8 cellular contexts compared by ENCODE assay signal in genomic region chr19:4732680-4733114, GRCh38. TPM values are rescaled to one million over a fixed set of nuclear protein-coding genes. Genes with fewer than 3 reads are reported as not detected.
DNase-seq lines count a peak whose midpoint lies in the region; ATAC-seq, FAIRE-seq and TF ChIP-seq lines count a peak whose summit lies in the region.

No MANE protein-coding gene starts in this region.

- H3K27ac Mint-ChIP-seq in activated CD8-positive, alpha-beta T cell treated with anti-CD3 and anti-CD28 coated beads for 36 hours = no peak overlapping the region

- H3K27me3 ChIP-seq in endothelial cell of umbilical vein (ENCODE audit: control insufficient read depth in 2 of 2, insufficient read depth in 2 of 2, low read length in 2 of 2) = no peaks in the 10 kb centered on the region
- H3K27me3 ChIP-seq in muscle layer of duodenum (ENCODE audit: low read depth, low read length) = no peaks in the 10 kb centered on the region

- H3K36me3 ChIP-seq in endothelial cell of umbilical vein (ENCODE audit: control insufficient read depth in 2 of 2, extremely low read depth in 1 of 2, insufficient read depth in 2 of 2, low read length in 2 of 2) = no peaks in the 10 kb centered on the region
- H3K36me3 ChIP-seq in muscle layer of duodenum (ENCODE audit: control insufficient read depth in 1 of 2, insufficient read depth in 2 of 2, low read length in 2 of 2) = no peaks in the 10 kb centered on the region

- CTCF ChIA-PET in activated CD8-positive, alpha-beta T cell treated with anti-CD3 and anti-CD28 coated beads for 36 hours (lab: Charles Lee) = interaction anchor here (0.6 to 7.4 kb wide), 13 partner anchors 8 to 684 kb away, joined by 3 to 106 read pairs (median 3); partner anchors contain the start of gene FEM1A
- CTCF ChIA-PET in endothelial cell of umbilical vein (lab: Charles Lee) = interaction anchor here (1.1 to 16.2 kb wide), 7 partner anchors 52 to 179 kb away, joined by 3 to 362 read pairs (median 6); partner anchors contain the start of gene FEM1A

- H3K4me2 ChIP-seq in endothelial cell of umbilical vein (ENCODE audit: insufficient read depth, low read length) = no peak overlapping the region

- H3K4me1 Mint-ChIP-seq in activated CD8-positive, alpha-beta T cell treated with anti-CD3 and anti-CD28 coated beads for 36 hours (ENCODE audit: low read depth) = peaks cover 5% of the 10 kb centered on the region

- ATAC-seq in activated CD8-positive, alpha-beta T cell treated with anti-CD3 and anti-CD28 coated beads for 36 hours = peak; percentile 90
- no peak for ATAC-seq in GM18505 (IDR thresholded peaks at IDR 0.05; ENCODE audit: unreplicated experiment)

- no peaks in the 10 kb centered on the region for H3K79me2 ChIP-seq in endothelial cell of umbilical vein (ENCODE audit: control insufficient read depth, insufficient read depth, low read length)

- no TSS peak for BruUV-seq in endothelial cell of umbilical vein (replicated peaks; lab: Mats Ljungman, UMichigan)

- dilution Hi-C loops in endothelial cell of umbilical vein (cut with MboI; ENCODE audit: extremely low pct_ligation_motif_present, low sequenced_read_pairs) = no loop called here

- H3K4me3 Mint-ChIP-seq in activated CD8-positive, alpha-beta T cell treated with anti-CD3 and anti-CD28 coated beads for 36 hours = peak overlapping the region; percentile 9

- no peaks in the 10 kb centered on the region for H3K9me1 ChIP-seq in endothelial cell of umbilical vein (replicated peaks; ENCODE audit: control insufficient read depth, extremely low read depth, insufficient read depth, low read length)

- H3K4me3 ChIP-seq in endothelial cell of umbilical vein (replicated peaks in 1 of 3; ENCODE audit: insufficient read depth in 1 of 3, low read depth in 1 of 3, low read length in 3 of 3) = no peak overlapping the region
- H3K4me3 ChIP-seq in muscle layer of duodenum (ENCODE audit: low read depth in 1 of 2, low read length in 2 of 2) = peak overlapping the region; percentile 11 to 19

- H4K20me1 ChIP-seq in endothelial cell of umbilical vein (replicated peaks; ENCODE audit: control insufficient read depth, extremely low read depth, insufficient read depth, low read length) = no peaks in the 10 kb centered on the region

- H3K9me3 ChIP-seq in endothelial cell of umbilical vein (replicated peaks; ENCODE audit: control insufficient read depth, insufficient read depth, low read length) (no peaks in the 10 kb centered on the region), muscle layer of duodenum (ENCODE audit: control insufficient read depth in 1 of 2, low read length in 2 of 2) (no peaks in the 10 kb centered on the region)

- H3K4me1 ChIP-seq in endothelial cell of umbilical vein (ENCODE audit: control insufficient read depth, extremely low read depth, insufficient read depth, low read length) (no peaks in the 10 kb centered on the region), muscle layer of duodenum (ENCODE audit: control insufficient read depth in 1 of 2, insufficient read depth in 2 of 2, low read length in 2 of 2) (no peaks in the 10 kb centered on the region)

- no peak overlapping the region for H2AFZ ChIP-seq in endothelial cell of umbilical vein (ENCODE audit: low read depth, low read length)

- H3K27ac ChIP-seq in endothelial cell of umbilical vein (ENCODE audit: insufficient read depth, low read depth, low read length) (no peak overlapping the region), muscle layer of duodenum (ENCODE audit: low read length) (no peak overlapping the region)

- DNase-seq in CD1c-positive myeloid dendritic cell (ENCODE audit: extremely low spot score) (peak; percentile 65), HPDE6-E6E7 (ENCODE audit: extremely low spot score) (peak; percentile 71), NCI-H82 (lab: John Stamatoyannopoulos, UW) (peak; percentile 83), endothelial cell of umbilical vein (ENCODE audit: low read depth, low spot score) (peak; percentile 48), superior temporal gyrus (ENCODE audit: extremely low spot score) (peak; percentile 70)
- DNase-seq in activated CD8-positive, alpha-beta T cell treated with anti-CD3 and anti-CD28 coated beads for 36 hours = peak; percentile 67

- H3K36me3 Mint-ChIP-seq in activated CD8-positive, alpha-beta T cell treated with anti-CD3 and anti-CD28 coated beads for 36 hours (ENCODE audit: low read depth) = no peaks in the 10 kb centered on the region

- H3K9ac ChIP-seq in endothelial cell of umbilical vein (replicated peaks; ENCODE audit: extremely low read depth, insufficient read depth, low read length) = no peak overlapping the region

- peak; percentile 77 for FAIRE-seq in endothelial cell of umbilical vein (lab: Jason Lieb, UNC)

- intact Hi-C loops in activated CD8-positive, alpha-beta T cell treated with anti-CD3 and anti-CD28 coated beads for 36 hours (cut with micrococcal nuclease) = loop anchor here (2.0 kb wide), 1 partner anchor 58 kb away; the partner anchor contains the start of gene FEM1A
- intact Hi-C loops in endothelial cell of umbilical vein (cut with micrococcal nuclease) = loop anchor here (1.0 to 10.0 kb wide), 3 partner anchors 59 to 182 kb away; partner anchors contain the start of gene FEM1A

- H3K27me3 Mint-ChIP-seq in activated CD8-positive, alpha-beta T cell treated with anti-CD3 and anti-CD28 coated beads for 36 hours = no peaks in the 10 kb centered on the region

- peak; percentile 84 for TF ChIP-seq CTCF in activated CD8-positive, alpha-beta T cell treated with anti-CD3 and anti-CD28 coated beads for 36 hours (IDR thresholded peaks at IDR 0.05)
- TF ChIP-seq CTCF in endothelial cell of umbilical vein (IDR thresholded peaks at IDR 0.05; ENCODE audit: extremely low read depth in 1 of 2, insufficient read depth in 1 of 2, low read depth in 1 of 2, low read length in 2 of 2) = peak; percentile 44 to 74

- TF ChIP-seq POLR2A in endothelial cell of umbilical vein (IDR thresholded peaks at IDR 0.05; ENCODE audit: low read depth, low read length) (no peak), GM18505 (IDR thresholded peaks at IDR 0.05; ENCODE audit: borderline replicate concordance, extremely low read depth, insufficient read depth, insufficient read length) (no peak)

- H3K9me3 Mint-ChIP-seq in activated CD8-positive, alpha-beta T cell treated with anti-CD3 and anti-CD28 coated beads for 36 hours = no peaks in the 10 kb centered on the region

- POLR2A ChIA-PET in activated CD8-positive, alpha-beta T cell treated with anti-CD3 and anti-CD28 coated beads for 36 hours (lab: Charles Lee) = interaction anchor here (1.0 kb wide), 1 partner anchor 58 kb away, joined by 3 read pairs; no protein-coding TSS in a partner anchor
- POLR2A ChIA-PET in endothelial cell of umbilical vein (lab: Charles Lee) = interaction anchor here (0.8 kb wide), 1 partner anchor 59 kb away, joined by 3 read pairs; the partner anchor contains the start of gene FEM1A

TF ChIP-seq in endothelial cell of umbilical vein, 7 proteins besides CTCF, POLR2A, EP300 and RAD21:
- TF ChIP-seq MAX (IDR thresholded peaks at IDR 0.05; ENCODE audit: insufficient read depth, insufficient read length) (no peak), FOS (IDR thresholded peaks at IDR 0.05; ENCODE audit: borderline replicate concordance, insufficient read depth, low read length) (no peak), EZH2 (IDR thresholded peaks at IDR 0.05; ENCODE audit: borderline replicate concordance, low read depth, low read length, severe bottlenecking) (no peak), JUN (IDR thresholded peaks at IDR 0.05; ENCODE audit: borderline replicate concordance, insufficient read depth, insufficient read length, low read depth) (no peak), GATA2 (IDR thresholded peaks at IDR 0.05; ENCODE audit: insufficient read depth, insufficient read length, low read depth, low read length) (no peak), POLR2AphosphoS5 (IDR thresholded peaks at IDR 0.05; ENCODE audit: insufficient read depth, low read depth, low read length) (no peak), MYC (IDR thresholded peaks at IDR 0.05; ENCODE audit: low read depth, low read length) (no peak)

RNA-seq across cellular contexts. Expression of gene DPP9, which starts 9.1 kb away (rescaled TPM):
- total RNA-seq in activated CD8-positive, alpha-beta T cell treated with anti-CD3 and anti-CD28 coated beads for 36 hours = 10 to 100 TPM; 60.4 to 64.0 TPM
- 87.6 and 98.0 TPM in 2 replicates for total RNA-seq in endothelial cell of umbilical vein
- 31.5 and 38.3 TPM in 2 replicates for polyA plus RNA-seq in endothelial cell of umbilical vein
- 20.3 TPM in 2 replicates for polyA plus RNA-seq in endothelial cell of umbilical vein (2011; cell fraction: cytosol; rRNA removed)
- 34.8 and 37.6 TPM in 2 replicates for polyA plus RNA-seq in endothelial cell of umbilical vein (2011; cell fraction: nucleus; rRNA removed)
- 52.3 and 53.6 TPM in 2 replicates for polyA plus RNA-seq in endothelial cell of umbilical vein (2012)
- polyA minus RNA-seq in endothelial cell of umbilical vein = 17.5 and 24.7 TPM in 2 replicates
- 17.6 TPM for polyA minus RNA-seq in endothelial cell of umbilical vein (2011; cell fraction: cytosol; rRNA and poly(A)+ RNA removed)
- 25.6 and 54.2 TPM in 2 replicates for polyA minus RNA-seq in endothelial cell of umbilical vein (2011; cell fraction: nucleus; rRNA and poly(A)+ RNA removed)

RNA-seq across cellular contexts. Expression of gene FEM1A, which starts 58.8 kb away (rescaled TPM):
- total RNA-seq in activated CD8-positive, alpha-beta T cell treated with anti-CD3 and anti-CD28 coated beads for 36 hours = 10 to 100 TPM; 11.4 TPM
- 11.4 TPM in 2 replicates for total RNA-seq in endothelial cell of umbilical vein
- 5.1 and 5.9 TPM in 2 replicates for polyA plus RNA-seq in endothelial cell of umbilical vein
- 4.1 and 5.3 TPM in 2 replicates for polyA plus RNA-seq in endothelial cell of umbilical vein (2011; cell fraction: cytosol; rRNA removed)
- polyA plus RNA-seq in endothelial cell of umbilical vein (2011; cell fraction: nucleus; rRNA removed) = 3.6 and 4.0 TPM in 2 replicates
- 0.67 and 0.91 TPM in 2 replicates for polyA plus RNA-seq in endothelial cell of umbilical vein (2012)
- polyA minus RNA-seq in endothelial cell of umbilical vein = 9.4 and 9.6 TPM in 2 replicates
- 10.3 TPM for polyA minus RNA-seq in endothelial cell of umbilical vein (2011; cell fraction: cytosol; rRNA and poly(A)+ RNA removed)
- 5.0 and 7.3 TPM in 2 replicates for polyA minus RNA-seq in endothelial cell of umbilical vein (2011; cell fraction: nucleus; rRNA and poly(A)+ RNA removed)

Comparison
In these comparisons a context has a peak if more than half of its experiments do, and no peak if none do; other contexts are left out.
1. H3K4me3 ChIP-seq: peak in muscle layer of duodenum (2 of 2); none in endothelial cell of umbilical vein (0 of 3).
2. Peak in every context shown above with its lines, with median percentiles within 50 percentile points of each other: DNase-seq.